Comparison of ENCODE assay signal across 17 cellular contexts in genomic region chr16:68381363-68381724, GRCh38.
DNase-seq lines count a peak whose midpoint lies in the region; ATAC-seq, FAIRE-seq and TF ChIP-seq lines count a peak whose summit lies in the region.
"Had no signal": no experiment of that assay in that cellular context is flagged by ENCODE, and none has a peak within 500 bp of the region (broad histone marks: within the 10 kb centered on the region; RNA-seq: fewer than 3 reads in every experiment).

No MANE protein-coding gene starts in this region.

- ATAC-seq in DND-41 (ENCODE audit: insufficient read depth, low read depth) (no peak), HG02588 (IDR thresholded peaks at IDR 0.05; ENCODE audit: unreplicated experiment) (no peak)
- ATAC-seq in activated T-cell treated with anti-CD3 and anti-CD28 coated beads, Interleukin-2, amount 50 U/mL, for 4 hours, result no peak

- H3K4me1 ChIP-seq in DND-41 (ENCODE audit: insufficient read depth, low read length), result peaks cover 92% of the 10 kb centered on the region
- H3K4me1 ChIP-seq in Karpas-422 (ENCODE audit: low read length), result peaks cover 95% of the 10 kb centered on the region
- peaks cover 3 to 17% (median 14%) of the 10 kb centered on the region in 4 experiments for H3K4me1 ChIP-seq in H1 (replicated peaks in 1 of 4; ENCODE audit: control insufficient read depth in 3 of 4, insufficient read depth in 4 of 4, low read length in 3 of 4)
- peaks cover 85% of the 10 kb centered on the region for H3K4me1 ChIP-seq in thymus (ENCODE audit: control insufficient read depth, insufficient read depth, low read length)

- no peak overlapping the region for H2BK12ac ChIP-seq in H1 (ENCODE audit: low read depth, low read length)

- no peak overlapping the region for H3K56ac ChIP-seq in H1 (replicated peaks; ENCODE audit: insufficient read length, low read depth, low read length)

- no peak for TF ChIP-seq POLR2A in H1 (IDR thresholded peaks at IDR 0.05; ENCODE audit: control extremely low read depth in 1 of 2, low read depth in 2 of 2, low read length in 2 of 2)

- no peaks in the 10 kb centered on the region for H3K23me2 ChIP-seq in H1 (ENCODE audit: low read depth, low read length)

- H4K8ac ChIP-seq in H1 (ENCODE audit: extremely low read depth, insufficient read depth, low read length), result peak overlapping the region; percentile 63; the same call in 1 of the 2 replicates

- H2AFZ ChIP-seq in DND-41 (ENCODE audit: low read depth, low read length) (no peak overlapping the region), Karpas-422 (ENCODE audit: low read length) (peak overlapping the region; percentile 39; the same call in 1 of the 2 replicates), H1 (ENCODE audit: low read length) (no peak overlapping the region)
- H2AFZ ChIP-seq: GM23248 had no signal

- CTCF ChIA-PET in H1 (lab: Charles Lee; ENCODE audit: partially characterized antibody), result interaction anchor here (0.7 to 10.6 kb wide), 27 partner anchors 9 to 130 kb away, joined by 3 to 221 read pairs (median 7); no protein-coding TSS in a partner anchor

- DNase-seq in DND-41 (no peak), Karpas-422 (peak; percentile 66), H1 (ENCODE audit: low read depth in 1 of 2, low spot score in 2 of 2) (no peak), mesothelial cell of epicardium (ENCODE audit: low spot score in 2 of 2, unreplicated experiment in 2 of 2) (no peak)
- DNase-seq in activated T-cell treated with anti-CD3 and anti-CD28 coated beads, Interleukin-2, amount 50 U/mL, for 4 hours, result no peak
- DNase-seq: DMS53, GM23248, NCI-H1417, NCI-H2029 treated with DMSO at 0.1 percent for 48 hours, NCI-H524, SIG-M5, SW 1271 had no signal

- H3K4me2 ChIP-seq in DND-41 (ENCODE audit: insufficient read depth, low read length), result peak overlapping the region; percentile 63
- H3K4me2 ChIP-seq in Karpas-422 (ENCODE audit: low read depth, low read length, poor library complexity, severe bottlenecking), result peak overlapping the region; percentile 58
- no peak overlapping the region for H3K4me2 ChIP-seq in H1 (ENCODE audit: insufficient read depth in 1 of 2, low read depth in 2 of 2, low read length in 2 of 2)

- H4K20me1 ChIP-seq in DND-41 (ENCODE audit: insufficient read depth, low read length), result no peaks in the 10 kb centered on the region
- no peaks in the 10 kb centered on the region for H4K20me1 ChIP-seq in Karpas-422 (ENCODE audit: insufficient read depth, low read depth, low read length)
- no peaks in the 10 kb centered on the region for H4K20me1 ChIP-seq in H1 (replicated peaks in 1 of 2; ENCODE audit: control insufficient read depth in 1 of 2, insufficient read depth in 2 of 2, low read length in 2 of 2)

- no peak overlapping the region for H2BK20ac ChIP-seq in H1 (ENCODE audit: low read length)

- no peaks in the 10 kb centered on the region for H3K27me3 Mint-ChIP-seq in mesothelial cell of epicardium (ENCODE audit: low read depth)
- no peaks in the 10 kb centered on the region for H3K27me3 Mint-ChIP-seq in activated T-cell treated with anti-CD3 and anti-CD28 coated beads, Interleukin-2, amount 50 U/mL, for 4 hours (ENCODE audit: low read depth)

- H3K9me3 Mint-ChIP-seq in mesothelial cell of epicardium, result no peaks in the 10 kb centered on the region
- no peaks in the 10 kb centered on the region for H3K9me3 Mint-ChIP-seq in activated T-cell treated with anti-CD3 and anti-CD28 coated beads, Interleukin-2, amount 50 U/mL, for 4 hours

- H3K4ac ChIP-seq in H1 (replicated peaks; ENCODE audit: insufficient read length, low read depth, low read length), result no peak overlapping the region

- 90% methylated on average over 7 of the region's 7 CpGs; no CpG with 5 or more reads in 1 of the 2 experiments for WGBS in H1 (ENCODE audit: extremely low coverage in 1 of 2, insufficient coverage in 1 of 2, insufficient read length in 1 of 2, insufficient replicate concordance in 2 of 2, low coverage in 1 of 2, low lambda C conversion rate in 2 of 2, missing lambda C conversion rate in 1 of 2), 2 experiments
- 96% methylated on average over 7 of the region's 7 CpGs for WGBS in thymus

- POLR2A ChIA-PET in H1 (lab: Charles Lee; ENCODE audit: partially characterized antibody), result interaction anchor here (0.9 kb wide), 1 partner anchor 50 kb away, joined by 4 read pairs; no protein-coding TSS in a partner anchor

- FAIRE-seq in H1 (lab: Jason Lieb, UNC), result no peak
- FAIRE-seq: GM12892, RCC 7860 had no signal

- H3K36me3 ChIP-seq in DND-41 (ENCODE audit: insufficient read depth, low read length) (no peaks in the 10 kb centered on the region), Karpas-422 (ENCODE audit: insufficient read depth, low read length) (no peaks in the 10 kb centered on the region), H1 (ENCODE audit: control insufficient read depth in 2 of 4, insufficient read depth in 4 of 4, low read length in 3 of 4) (no peaks in the 10 kb centered on the region), thymus (ENCODE audit: control insufficient read depth, insufficient read depth) (no peaks in the 10 kb centered on the region)

- H3K27me3 ChIP-seq in DND-41 (ENCODE audit: insufficient read depth, low read length, poor library complexity) (no peaks in the 10 kb centered on the region), Karpas-422 (ENCODE audit: low read length) (no peaks in the 10 kb centered on the region), H1 (replicated peaks in 1 of 4; ENCODE audit: control insufficient read depth in 3 of 4, extremely low read depth in 1 of 4, insufficient read depth in 3 of 4, low read length in 3 of 4) (no peaks in the 10 kb centered on the region; a peak in 1 of 7 replicates), thymus (ENCODE audit: control insufficient read depth, insufficient read depth) (no peaks in the 10 kb centered on the region)

- H3K23ac ChIP-seq in H1 (ENCODE audit: insufficient read length), result no peak overlapping the region

- no peak overlapping the region for H2BK120ac ChIP-seq in H1 (replicated peaks; ENCODE audit: low read depth, low read length)

- H3K9ac ChIP-seq in DND-41 (ENCODE audit: low read depth, low read length) (peak overlapping the region; percentile 62), Karpas-422 (ENCODE audit: low read length) (peak overlapping the region; percentile 52), H1 (replicated peaks in 1 of 4; ENCODE audit: extremely low read depth in 1 of 4, low read depth in 3 of 4, low read length in 3 of 4) (no peak overlapping the region)
- H3K9ac ChIP-seq: GM23248 had no signal

- H2BK15ac ChIP-seq in H1 (ENCODE audit: low read length), result no peak overlapping the region; the same call in 1 of the 2 replicates

- H3K4me3 ChIP-seq in DND-41 (ENCODE audit: low read depth in 1 of 2, low read length in 2 of 2) (peak overlapping the region in 1 of 2 experiments; percentile 48; a peak in 2 of 4 replicates), Karpas-422 (ENCODE audit: low read length) (peak overlapping the region; percentile 50), H1 (ENCODE audit: extremely low read depth in 1 of 4, insufficient read depth in 2 of 4, low read depth in 3 of 4, low read length in 4 of 4) (no peak overlapping the region), thymus (ENCODE audit: low read length) (no peak overlapping the region)
- H3K4me3 ChIP-seq: GM23248 had no signal

- no peak overlapping the region for H3K4me3 Mint-ChIP-seq in mesothelial cell of epicardium
- no peak overlapping the region for H3K4me3 Mint-ChIP-seq in activated T-cell treated with anti-CD3 and anti-CD28 coated beads, Interleukin-2, amount 50 U/mL, for 4 hours

- TF ChIP-seq EP300 in H1 (IDR thresholded peaks at IDR 0.05; ENCODE audit: borderline replicate concordance in 1 of 2, low read depth in 2 of 2, low read length in 2 of 2), result no peak

- no peak overlapping the region for H2BK5ac ChIP-seq in H1 (ENCODE audit: low read depth, low read length)

- H3K79me2 ChIP-seq in DND-41 (ENCODE audit: insufficient read depth, low read length) (peaks cover 53% of the 10 kb centered on the region), Karpas-422 (ENCODE audit: low read length) (no peaks in the 10 kb centered on the region), H1 (ENCODE audit: control insufficient read depth in 1 of 2, insufficient read depth in 2 of 2, low read length in 2 of 2) (no peaks in the 10 kb centered on the region)

- H4K91ac ChIP-seq in H1 (replicated peaks; ENCODE audit: insufficient read length, low read length), result no peak overlapping the region

- H3K27ac ChIP-seq in DND-41 (ENCODE audit: low read length) (peak overlapping the region; percentile 98), Karpas-422 (ENCODE audit: low read length) (peak overlapping the region; percentile 92), H1 (ENCODE audit: low read depth, low read length) (no peak overlapping the region), thymus (ENCODE audit: low read depth) (peak overlapping the region; percentile 62)
- H3K27ac ChIP-seq: C4-2B, GM23248 had no signal

- TF ChIP-seq RAD21 in H1 (IDR thresholded peaks at IDR 0.05 in 1 of 2, conservative IDR thresholded peaks at IDR 0.05 in 1 of 2; ENCODE audit: low read depth in 2 of 2, low read length in 2 of 2), result no peak

- no peak overlapping the region for H3K14ac ChIP-seq in H1 (ENCODE audit: insufficient read length)

- H3K4me1 Mint-ChIP-seq in mesothelial cell of epicardium, result peaks cover 9% of the 10 kb centered on the region
- peaks cover 32% of the 10 kb centered on the region for H3K4me1 Mint-ChIP-seq in activated T-cell treated with anti-CD3 and anti-CD28 coated beads, Interleukin-2, amount 50 U/mL, for 4 hours (ENCODE audit: low read depth)

- H3K9me2 ChIP-seq in Karpas-422 (replicated peaks; ENCODE audit: insufficient read depth, low read length), result no peaks in the 10 kb centered on the region

- H3K27ac Mint-ChIP-seq in mesothelial cell of epicardium, result no peak overlapping the region

- no peaks in the 10 kb centered on the region for H3K36me3 Mint-ChIP-seq in mesothelial cell of epicardium
- no peaks in the 10 kb centered on the region for H3K36me3 Mint-ChIP-seq in activated T-cell treated with anti-CD3 and anti-CD28 coated beads, Interleukin-2, amount 50 U/mL, for 4 hours (ENCODE audit: insufficient read depth)

- TF ChIP-seq CTCF in DND-41 (IDR thresholded peaks at IDR 0.05; ENCODE audit: borderline replicate concordance, extremely low read depth, low read length, poor library complexity, severe bottlenecking) (no peak), H1 (IDR thresholded peaks at IDR 0.05; ENCODE audit: control extremely low read depth in 1 of 3, insufficient read depth in 1 of 3, low read depth in 1 of 3, low read length in 3 of 3) (no peak), mesothelial cell of epicardium (IDR thresholded peaks at IDR 0.05; ENCODE audit: unreplicated experiment) (no peak)

- peak overlapping the region; percentile 29; the same call in 1 of the 2 replicates for H3K18ac ChIP-seq in H1 (ENCODE audit: extremely low read depth, low read length)

- H3K9me3 ChIP-seq in DND-41 (ENCODE audit: insufficient read depth, low read length, severe bottlenecking), result no peaks in the 10 kb centered on the region
- H3K9me3 ChIP-seq in Karpas-422 (ENCODE audit: low read length), result no peaks in the 10 kb centered on the region
- H3K9me3 ChIP-seq in H1 (ENCODE audit: insufficient read depth in 2 of 2, low read depth in 1 of 2, low read length in 1 of 2), result no peaks in the 10 kb centered on the region
- no peaks in the 10 kb centered on the region for H3K9me3 ChIP-seq in thymus (ENCODE audit: control insufficient read depth)

- no peaks in the 10 kb centered on the region for H3K79me1 ChIP-seq in H1 (ENCODE audit: low read depth, low read length)

- H2AK5ac ChIP-seq in H1 (ENCODE audit: low read depth, low read length), result peak overlapping the region; percentile 66; the same call in 1 of the 2 replicates

- H4K5ac ChIP-seq in H1 (ENCODE audit: insufficient read length, low read depth, low read length), result no peak overlapping the region

Comparison
In these comparisons a context has a peak if more than half of its experiments do, and no peak if none do; other contexts are left out.
1. H3K4me2 ChIP-seq: peak in DND-41 (single experiment) and Karpas-422 (single experiment); none in H1 (0 of 2).
2. H3K9ac ChIP-seq: peak in DND-41 (single experiment) and Karpas-422 (single experiment); none in H1 (0 of 4).